In genomic region chr9:129178983-129179382, GRCh38 we compare ENCODE assay signal across 10 cellular contexts. TPM values are rescaled to one million over a fixed set of nuclear protein-coding genes. Genes with fewer than 3 reads are reported as not detected.
DNase-seq lines count a peak whose midpoint lies in the region; ATAC-seq and TF ChIP-seq lines count a peak whose summit lies in the region.
"Had no signal": no experiment of that assay in that cellular context is flagged by ENCODE, and none has a peak within 500 bp of the region (broad histone marks: within the 10 kb centered on the region; RNA-seq: fewer than 3 reads in every experiment).

No MANE protein-coding gene starts in this region.

- no peak for TF ChIP-seq CTCF in natural killer cell (IDR thresholded peaks at IDR 0.05)

- H3K27me3 Mint-ChIP-seq in natural killer cell treated with Interleukin-12 subunit alpha and Interleukin-12 subunit beta and Interleukin-15 and Interleukin-18, amount 100 ng/mL, for 72 hours, result peaks cover 0 to 3% of the 10 kb centered on the region in 2 donors
- H3K27me3 Mint-ChIP-seq in natural killer cell (ENCODE audit: low read depth in 2 of 2), result no peaks in the 10 kb centered on the region
- H3K27me3 Mint-ChIP-seq: IgD-negative memory B cell had no signal

- intact Hi-C loops in natural killer cell (cut with micrococcal nuclease), result loop anchor here (5.0 kb wide), 2 partner anchors 37 to 43 kb away; no protein-coding TSS in a partner anchor

- H3K4me3 Mint-ChIP-seq in natural killer cell treated with Interleukin-12 subunit alpha and Interleukin-12 subunit beta and Interleukin-15 and Interleukin-18, amount 100 ng/mL, for 72 hours, result peak overlapping the region; percentile 21
- no peak overlapping the region for H3K4me3 Mint-ChIP-seq in natural killer cell

- DNase-seq in natural killer cell treated with Interleukin-12 subunit alpha and Interleukin-12 subunit beta and Interleukin-15 and Interleukin-18, amount 100 ng/mL, for 72 hours (ENCODE audit: low spot score), result no peak
- DNase-seq in natural killer cell (no peak), NCI-H774 (lab: John Stamatoyannopoulos, UW) (peak; percentile 21), iPS DF 4.7 (ENCODE audit: extremely low read depth, low spot score) (peak; percentile 91), cerebellum (ENCODE audit: low spot score) (no peak), KG1 (lab: John Stamatoyannopoulos, UW) (no peak), NCI-H226 (no peak), NCI-H69 (lab: John Stamatoyannopoulos, UW) (no peak)
- DNase-seq: NCI-H446 had no signal

- no peak overlapping the region for H3K27ac Mint-ChIP-seq in natural killer cell treated with Interleukin-12 subunit alpha and Interleukin-12 subunit beta and Interleukin-15 and Interleukin-18, amount 100 ng/mL, for 72 hours
- no peak overlapping the region for H3K27ac Mint-ChIP-seq in natural killer cell

- no peaks in the 10 kb centered on the region for H3K9me3 Mint-ChIP-seq in natural killer cell treated with Interleukin-12 subunit alpha and Interleukin-12 subunit beta and Interleukin-15 and Interleukin-18, amount 100 ng/mL, for 72 hours
- no peaks in the 10 kb centered on the region for H3K9me3 Mint-ChIP-seq in natural killer cell
- H3K9me3 Mint-ChIP-seq: IgD-negative memory B cell had no signal

- H3K36me3 Mint-ChIP-seq in natural killer cell treated with Interleukin-12 subunit alpha and Interleukin-12 subunit beta and Interleukin-15 and Interleukin-18, amount 100 ng/mL, for 72 hours, result no peaks in the 10 kb centered on the region
- H3K36me3 Mint-ChIP-seq in natural killer cell, result no peaks in the 10 kb centered on the region
- H3K36me3 Mint-ChIP-seq: IgD-negative memory B cell had no signal

- peaks cover 0 to 8% of the 10 kb centered on the region in 2 donors for H3K4me1 Mint-ChIP-seq in natural killer cell treated with Interleukin-12 subunit alpha and Interleukin-12 subunit beta and Interleukin-15 and Interleukin-18, amount 100 ng/mL, for 72 hours (ENCODE audit: low read depth in 2 of 2)
- peaks cover 6 to 32% of the 10 kb centered on the region in 2 donors for H3K4me1 Mint-ChIP-seq in natural killer cell

- no peak for ATAC-seq in natural killer cell treated with Interleukin-12 subunit alpha and Interleukin-12 subunit beta and Interleukin-15 and Interleukin-18, amount 100 ng/mL, for 72 hours
- ATAC-seq in natural killer cell, result no peak

RNA-seq across cellular contexts. Expression of gene IER5L, which starts 0.9 kb away (rescaled TPM):
- 1 to 10 TPM in 1 of 2 donors, under 1 TPM in 1; 0.64 to 1.8 TPM for total RNA-seq in natural killer cell treated with Interleukin-12 subunit alpha and Interleukin-12 subunit beta and Interleukin-15 and Interleukin-18, amount 100 ng/mL, for 72 hours
- total RNA-seq in natural killer cell (1 to 10 TPM; 1.4 to 3.9 (median 2.8) TPM), cerebellum (9.1 TPM)

Comparison
In these comparisons a context has a peak if more than half of its experiments do, and no peak if none do; other contexts are left out.
1. DNase-seq: peak in NCI-H774 (single experiment) and iPS DF 4.7 (single experiment); none in natural killer cell treated with Interleukin-12 subunit alpha and Interleukin-12 subunit beta and Interleukin-15 and Interleukin-18, amount 100 ng/mL, for 72 hours (single experiment), natural killer cell (single experiment), cerebellum (single experiment), KG1 (single experiment), NCI-H226 (single experiment) and NCI-H69 (single experiment).